ENCODE assay signal across 8 cellular contexts in the genomic region with DNA sequence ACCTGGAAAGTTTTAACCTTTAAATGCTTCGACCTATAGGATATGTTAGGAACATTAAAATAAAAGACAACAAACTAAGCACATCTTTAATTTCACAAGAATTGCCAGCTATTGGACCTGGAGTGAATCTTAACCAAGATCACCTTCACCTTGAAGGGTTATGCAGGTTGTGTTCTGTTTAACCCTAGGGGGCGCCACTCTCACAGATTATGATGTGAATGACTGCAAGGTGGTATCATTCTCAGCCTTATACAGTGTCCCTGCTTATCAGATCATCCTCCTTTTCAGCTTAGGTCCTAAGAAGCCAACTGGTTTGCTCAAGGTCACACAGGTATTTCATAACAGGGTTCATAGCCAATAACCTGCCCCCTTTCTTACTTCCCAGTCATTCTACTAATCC. TPM values are rescaled to one million over a fixed set of nuclear protein-coding genes. Genes with fewer than 3 reads are reported as not detected.
DNase-seq lines count a peak whose midpoint lies in the region; ATAC-seq lines count a peak whose summit lies in the region.

No MANE protein-coding gene starts in this region.

- CTCF ChIA-PET in activated CD8-positive, alpha-beta memory T cell treated with anti-CD3 and anti-CD28 coated beads, Interleukin-2, amount 10 ng/mL, durations not matched to agents 7 days and 5 days (lab: Charles Lee): interaction anchor here (1.3 kb wide), 1 partner anchor 18 kb away, joined by 4 read pairs; no protein-coding TSS in a partner anchor

- no peaks in the 10 kb centered on the region for H3K9me3 Mint-ChIP-seq in activated CD8-positive, alpha-beta memory T cell treated with anti-CD3 and anti-CD28 coated beads, Interleukin-2, amount 10 ng/mL, durations not matched to agents 7 days and 5 days (ENCODE audit: low read depth)
- no peaks in the 10 kb centered on the region for H3K9me3 Mint-ChIP-seq in activated T-cell treated with anti-CD3 and anti-CD28 coated beads, Interleukin-2, amount 50 U/mL, for 4 hours

- no peak overlapping the region for H3K4me3 ChIP-seq in aorta (ENCODE audit: low read length in 2 of 2)

- no peak for ATAC-seq in activated CD8-positive, alpha-beta memory T cell treated with anti-CD3 and anti-CD28 coated beads, Interleukin-2, amount 10 ng/mL, durations not matched to agents 7 days and 5 days
- ATAC-seq in HG02852 (IDR thresholded peaks at IDR 0.05; ENCODE audit: unreplicated experiment): peak; percentile 24
- no peak for ATAC-seq in activated T-cell treated with anti-CD3 and anti-CD28 coated beads, Interleukin-2, amount 50 U/mL, for 4 hours
- ATAC-seq in GM21526 (IDR thresholded peaks at IDR 0.05; ENCODE audit: low FRiP score, unreplicated experiment): no peak
- ATAC-seq in aorta (ENCODE audit: low FRiP score): no peak

- no peaks in the 10 kb centered on the region for H3K4me1 ChIP-seq in aorta (ENCODE audit: control insufficient read depth in 1 of 2, insufficient read depth in 2 of 2, low read length in 2 of 2)

- peak; percentile 41 for DNase-seq in activated CD8-positive, alpha-beta memory T cell treated with anti-CD3 and anti-CD28 coated beads, Interleukin-2, amount 10 ng/mL, durations not matched to agents 7 days and 5 days
- no peak for DNase-seq in activated CD8-positive, alpha-beta memory T cell treated with anti-CD3 and anti-CD28 coated beads, Interleukin-2, amount 50 U/mL, for 48 hours
- peak; percentile 10 for DNase-seq in activated T-cell treated with anti-CD3 and anti-CD28 coated beads, Interleukin-2, amount 50 U/mL, for 4 hours
- DNase-seq in stimulated activated CD4-positive, alpha-beta T cell treated with anti-CD3 and anti-CD28 coated beads, Interleukin-1b, Interleukin-23, amount 100 ng/mL, for 48 hours: peak; percentile 19
- no peak for DNase-seq in aorta
- no peak for DNase-seq in epidermal melanocyte (ENCODE audit: insufficient read length, low spot score)

- no peaks in the 10 kb centered on the region for H3K36me3 ChIP-seq in aorta (ENCODE audit: control insufficient read depth in 1 of 2, insufficient read depth in 2 of 2, low read length in 1 of 2)

- no peak overlapping the region for H3K4me3 Mint-ChIP-seq in activated CD8-positive, alpha-beta memory T cell treated with anti-CD3 and anti-CD28 coated beads, Interleukin-2, amount 10 ng/mL, durations not matched to agents 7 days and 5 days
- H3K4me3 Mint-ChIP-seq in activated T-cell treated with anti-CD3 and anti-CD28 coated beads, Interleukin-2, amount 50 U/mL, for 4 hours: no peak overlapping the region

- peaks cover 15% of the 10 kb centered on the region for H3K36me3 Mint-ChIP-seq in activated CD8-positive, alpha-beta memory T cell treated with anti-CD3 and anti-CD28 coated beads, Interleukin-2, amount 10 ng/mL, durations not matched to agents 7 days and 5 days
- H3K36me3 Mint-ChIP-seq in activated T-cell treated with anti-CD3 and anti-CD28 coated beads, Interleukin-2, amount 50 U/mL, for 4 hours (ENCODE audit: insufficient read depth): peaks cover 6% of the 10 kb centered on the region

- H3K27ac Mint-ChIP-seq in activated CD8-positive, alpha-beta memory T cell treated with anti-CD3 and anti-CD28 coated beads, Interleukin-2, amount 10 ng/mL, durations not matched to agents 7 days and 5 days: no peak overlapping the region

- WGBS in aorta, 2 donors: 31 to 68% methylated on average over 2 of the region's 2 CpGs

- peaks cover 22% of the 10 kb centered on the region for H3K4me1 Mint-ChIP-seq in activated CD8-positive, alpha-beta memory T cell treated with anti-CD3 and anti-CD28 coated beads, Interleukin-2, amount 10 ng/mL, durations not matched to agents 7 days and 5 days
- H3K4me1 Mint-ChIP-seq in activated T-cell treated with anti-CD3 and anti-CD28 coated beads, Interleukin-2, amount 50 U/mL, for 4 hours (ENCODE audit: low read depth): peaks cover 36% of the 10 kb centered on the region

- H3K27me3 ChIP-seq in aorta (ENCODE audit: control insufficient read depth in 1 of 2, insufficient read depth in 2 of 2, low read length in 1 of 2): no peaks in the 10 kb centered on the region

- intact Hi-C loops in aorta (cut with DNase I): no loop called here

- H3K9me3 ChIP-seq in aorta (ENCODE audit: control insufficient read depth, low read length): no peaks in the 10 kb centered on the region

- no peak overlapping the region for H3K27ac ChIP-seq in aorta (ENCODE audit: low read depth in 1 of 2, low read length in 2 of 2)

- no peaks in the 10 kb centered on the region for H3K27me3 Mint-ChIP-seq in activated CD8-positive, alpha-beta memory T cell treated with anti-CD3 and anti-CD28 coated beads, Interleukin-2, amount 10 ng/mL, durations not matched to agents 7 days and 5 days
- no peaks in the 10 kb centered on the region for H3K27me3 Mint-ChIP-seq in activated T-cell treated with anti-CD3 and anti-CD28 coated beads, Interleukin-2, amount 50 U/mL, for 4 hours (ENCODE audit: low read depth)

RNA-seq across cellular contexts. Expression of a gene that starts 23.5 kb away (rescaled TPM):
- total RNA-seq in activated CD8-positive, alpha-beta memory T cell treated with anti-CD3 and anti-CD28 coated beads, Interleukin-2, amount 10 ng/mL, durations not matched to agents 7 days and 5 days: 10 to 100 TPM; 20.3 to 22.8 TPM
- total RNA-seq in activated T-cell treated with anti-CD3 and anti-CD28 coated beads, Interleukin-2, amount 50 U/mL, for 4 hours: 10 to 100 TPM; 12.1 to 14.9 (median 14.8) TPM
- total RNA-seq in aorta: 10 to 100 TPM; 10.3 to 15.6 TPM
- 10 to 100 TPM in 1 of 2 donors, 1 to 10 TPM in 1; 1.4 to 15.2 TPM for polyA plus RNA-seq in aorta

Comparison
In these comparisons a context has a peak if more than half of its experiments do, and no peak if none do; other contexts are left out.
1. DNase-seq: peak in activated CD8-positive, alpha-beta memory T cell treated with anti-CD3 and anti-CD28 coated beads, Interleukin-2, amount 10 ng/mL, durations not matched to agents 7 days and 5 days (single experiment), activated T-cell treated with anti-CD3 and anti-CD28 coated beads, Interleukin-2, amount 50 U/mL, for 4 hours (single experiment) and stimulated activated CD4-positive, alpha-beta T cell treated with anti-CD3 and anti-CD28 coated beads, Interleukin-1b, Interleukin-23, amount 100 ng/mL, for 48 hours (single experiment); none in activated CD8-positive, alpha-beta memory T cell treated with anti-CD3 and anti-CD28 coated beads, Interleukin-2, amount 50 U/mL, for 48 hours (single experiment), aorta (0 of 2) and epidermal melanocyte (single experiment).